In genomic region chr10:118522791-118523498, GRCh38 we compare ENCODE assay signal across 12 cellular contexts.
A peak's percentile ranks its signal among the peaks of the same experiment; 100 is the strongest.
DNase-seq lines count a peak whose midpoint lies in the region; ATAC-seq and TF ChIP-seq lines count a peak whose summit lies in the region.
"Had no signal": no experiment of that assay in that cellular context is flagged by ENCODE, and none has a peak within 500 bp of the region (broad histone marks: within the 10 kb centered on the region; RNA-seq: fewer than 3 reads in every experiment).

No MANE protein-coding gene starts in this region.

- no peaks in the 10 kb centered on the region for H3K36me3 ChIP-seq in trophoblast cell (ENCODE audit: control insufficient read depth in 1 of 2, insufficient read depth in 2 of 2, low read length in 2 of 2)

- no peaks in the 10 kb centered on the region for H3K9me3 ChIP-seq in trophoblast cell (ENCODE audit: insufficient read depth, low read depth, low read length)
- H3K9me3 ChIP-seq: SK-N-SH had no signal

- no peak overlapping the region for H3K4me2 ChIP-seq in trophoblast cell (ENCODE audit: low read length)
- H3K4me2 ChIP-seq: SK-N-SH had no signal

- no peak overlapping the region for H3K4ac ChIP-seq in trophoblast cell (ENCODE audit: low read depth, low read length)

- no peak overlapping the region for H4K91ac ChIP-seq in trophoblast cell (ENCODE audit: low read depth, low read length)

- no peak for TF ChIP-seq CTCF in MCF 10A (IDR thresholded peaks at IDR 0.05; ENCODE audit: unreplicated experiment)

- H2BK120ac ChIP-seq in trophoblast cell (ENCODE audit: insufficient read depth, low read length, poor library complexity) = no peak overlapping the region

- no peak overlapping the region for H2BK12ac ChIP-seq in trophoblast cell (ENCODE audit: low read length)

- peaks cover 0 to 4% of the 10 kb centered on the region in 2 experiments for H3K4me1 ChIP-seq in trophoblast cell (ENCODE audit: control insufficient read depth in 1 of 2, insufficient read depth in 2 of 2, low read length in 2 of 2)

- H3K18ac ChIP-seq in trophoblast cell (ENCODE audit: low read length) = no peak overlapping the region

- no TSS peak for BruUV-seq in MCF 10A (replicated peaks; lab: Mats Ljungman, UMichigan)

- no peaks in the 10 kb centered on the region for H3K36me3 Mint-ChIP-seq in activated CD4-positive, alpha-beta T cell treated with anti-CD3 and anti-CD28 coated beads for 36 hours (ENCODE audit: low read depth)
- H3K36me3 Mint-ChIP-seq in activated CD4-positive, alpha-beta T cell treated with anti-CD3 and anti-CD28 coated beads, Interleukin-2, amount 10 ng/mL, durations not matched to agents 7 days and 5 days (ENCODE audit: low read depth) = no peaks in the 10 kb centered on the region
- H3K36me3 Mint-ChIP-seq in MCF 10A (ENCODE audit: insufficient read depth, unreplicated experiment) = no peaks in the 10 kb centered on the region
- H3K36me3 Mint-ChIP-seq: memory B cell had no signal

- no peak overlapping the region for H3K9ac ChIP-seq in trophoblast cell (ENCODE audit: low read length)
- H3K9ac ChIP-seq: SK-N-SH had no signal

- no peaks in the 10 kb centered on the region for H3K79me1 ChIP-seq in trophoblast cell (ENCODE audit: low read length)

- H2AK5ac ChIP-seq in trophoblast cell (ENCODE audit: low read length) = no peak overlapping the region

- intact Hi-C loops in activated CD4-positive, alpha-beta T cell treated with anti-CD3 and anti-CD28 coated beads for 36 hours (cut with DNase I, micrococcal nuclease) = no loop called here
- intact Hi-C loops in MCF 10A (cut with micrococcal nuclease) (loop anchor here (2.0 kb wide), 1 partner anchor 22 kb away; no protein-coding TSS in a partner anchor), left cardiac atrium (cut with DNase I) (no loop called here)

- H4K12ac ChIP-seq in trophoblast cell (ENCODE audit: low read depth, low read length) = no peak overlapping the region

- POLR2A ChIA-PET in activated CD4-positive, alpha-beta T cell treated with anti-CD3 and anti-CD28 coated beads for 36 hours (lab: Charles Lee) = no interaction called here
- POLR2A ChIA-PET in activated CD4-positive, alpha-beta T cell treated with anti-CD3 and anti-CD28 coated beads, Interleukin-2, amount 10 ng/mL, durations not matched to agents 7 days and 5 days (lab: Charles Lee) = no interaction called here
- POLR2A ChIA-PET in MCF 10A (lab: Yijun Ruan, JAX) = interaction anchor here (0.6 to 4.2 kb wide), 11 partner anchors 9 to 999 kb away, joined by 3 to 110 read pairs (median 5); no protein-coding TSS in a partner anchor

- no peak overlapping the region for H2BK5ac ChIP-seq in trophoblast cell (ENCODE audit: low read depth, low read length, poor library complexity)

- CTCF ChIA-PET in activated CD4-positive, alpha-beta T cell treated with anti-CD3 and anti-CD28 coated beads for 36 hours (lab: Charles Lee) = no interaction called here
- CTCF ChIA-PET in activated CD4-positive, alpha-beta T cell treated with anti-CD3 and anti-CD28 coated beads, Interleukin-2, amount 10 ng/mL, durations not matched to agents 7 days and 5 days (lab: Charles Lee) = interaction anchor here (0.5 to 0.6 kb wide), 2 partner anchors 104 to 1442 kb away, joined by 3 read pairs; no protein-coding TSS in a partner anchor
- CTCF ChIA-PET in MCF 10A (lab: Yijun Ruan, JAX) = interaction anchor here (0.9 to 1.6 kb wide), 5 partner anchors 14 to 64 kb away, joined by 3 to 7 read pairs (median 3); no protein-coding TSS in a partner anchor

- H3K9me3 Mint-ChIP-seq in activated CD4-positive, alpha-beta T cell treated with anti-CD3 and anti-CD28 coated beads for 36 hours (ENCODE audit: low read depth) = peaks cover 2% of the 10 kb centered on the region
- H3K9me3 Mint-ChIP-seq in activated CD4-positive, alpha-beta T cell treated with anti-CD3 and anti-CD28 coated beads, Interleukin-2, amount 10 ng/mL, durations not matched to agents 7 days and 5 days = peaks cover 4% of the 10 kb centered on the region
- H3K9me3 Mint-ChIP-seq in MCF 10A (ENCODE audit: unreplicated experiment) = peaks cover 14% of the 10 kb centered on the region

- no peaks in the 10 kb centered on the region for H3K79me2 ChIP-seq in trophoblast cell (ENCODE audit: control insufficient read depth, insufficient read depth, low read length, poor library complexity)

- peak; percentile 30 for ATAC-seq in activated CD4-positive, alpha-beta T cell treated with anti-CD3 and anti-CD28 coated beads for 36 hours
- ATAC-seq in left cardiac atrium (no peak), GM19328 (IDR thresholded peaks at IDR 0.05; ENCODE audit: unreplicated experiment) (no peak)

- H3K4me1 Mint-ChIP-seq in activated CD4-positive, alpha-beta T cell treated with anti-CD3 and anti-CD28 coated beads for 36 hours = no peaks in the 10 kb centered on the region
- peaks cover 30% of the 10 kb centered on the region for H3K4me1 Mint-ChIP-seq in activated CD4-positive, alpha-beta T cell treated with anti-CD3 and anti-CD28 coated beads, Interleukin-2, amount 10 ng/mL, durations not matched to agents 7 days and 5 days
- H3K4me1 Mint-ChIP-seq in MCF 10A (ENCODE audit: insufficient read depth, unreplicated experiment) = peaks cover 27% of the 10 kb centered on the region
- H3K4me1 Mint-ChIP-seq: memory B cell had no signal

- no peak overlapping the region for H3K4me3 Mint-ChIP-seq in activated CD4-positive, alpha-beta T cell treated with anti-CD3 and anti-CD28 coated beads for 36 hours
- no peak overlapping the region for H3K4me3 Mint-ChIP-seq in activated CD4-positive, alpha-beta T cell treated with anti-CD3 and anti-CD28 coated beads, Interleukin-2, amount 10 ng/mL, durations not matched to agents 7 days and 5 days
- H3K4me3 Mint-ChIP-seq in MCF 10A (ENCODE audit: unreplicated experiment) = no peak overlapping the region
- H3K4me3 Mint-ChIP-seq: memory B cell had no signal

- H3K14ac ChIP-seq in trophoblast cell (ENCODE audit: low read length) = no peak overlapping the region

- WGBS in trophoblast cell (ENCODE audit: extremely low coverage, insufficient coverage, insufficient read length) = no CpG with 5 or more reads among the region's 2 CpGs

- H2AFZ ChIP-seq in trophoblast cell (ENCODE audit: insufficient read depth, low read length, poor library complexity) = no peak overlapping the region

- DNase-seq in activated CD4-positive, alpha-beta T cell treated with anti-CD3 and anti-CD28 coated beads for 36 hours = no peak
- DNase-seq in activated CD4-positive, alpha-beta T cell treated with anti-CD3 and anti-CD28 coated beads, Interleukin-2, amount 10 ng/mL, durations not matched to agents 7 days and 5 days = no peak
- DNase-seq in NCI-H2196 (lab: John Stamatoyannopoulos, UW; ENCODE audit: unreplicated experiment) (peak; percentile 44), MCF 10A (ENCODE audit: unreplicated experiment) (peak; percentile 88), trophoblast cell (peak; percentile 10 to 35), left cardiac atrium (no peak), germinal center (ENCODE audit: low spot score) (no peak)
- DNase-seq: activated CD8-positive, alpha-beta memory T cell treated with anti-CD3 and anti-CD28 coated beads, Interleukin-2, amount 50 U/mL, for 48 hours; caudate nucleus; SK-N-SH had no signal

- H3K27me3 ChIP-seq in trophoblast cell (ENCODE audit: insufficient read depth, low read length) = no peaks in the 10 kb centered on the region

- no peak overlapping the region for H3K27ac ChIP-seq in trophoblast cell (ENCODE audit: low read depth, low read length)

- no peak overlapping the region for H4K8ac ChIP-seq in trophoblast cell (ENCODE audit: low read depth, low read length)

- H3K27me3 Mint-ChIP-seq in activated CD4-positive, alpha-beta T cell treated with anti-CD3 and anti-CD28 coated beads for 36 hours = peaks cover 16% of the 10 kb centered on the region
- peaks cover 25% of the 10 kb centered on the region for H3K27me3 Mint-ChIP-seq in activated CD4-positive, alpha-beta T cell treated with anti-CD3 and anti-CD28 coated beads, Interleukin-2, amount 10 ng/mL, durations not matched to agents 7 days and 5 days
- no peaks in the 10 kb centered on the region for H3K27me3 Mint-ChIP-seq in MCF 10A (ENCODE audit: insufficient read depth, unreplicated experiment)

- no peak overlapping the region for H3K4me3 ChIP-seq in trophoblast cell (ENCODE audit: low read depth, low read length)

- no peak overlapping the region for H3K23ac ChIP-seq in trophoblast cell (ENCODE audit: low read length)

- H3K27ac Mint-ChIP-seq in activated CD4-positive, alpha-beta T cell treated with anti-CD3 and anti-CD28 coated beads for 36 hours = no peak overlapping the region
- no peak overlapping the region for H3K27ac Mint-ChIP-seq in activated CD4-positive, alpha-beta T cell treated with anti-CD3 and anti-CD28 coated beads, Interleukin-2, amount 10 ng/mL, durations not matched to agents 7 days and 5 days
- H3K27ac Mint-ChIP-seq in MCF 10A (ENCODE audit: low read depth, unreplicated experiment) = peak overlapping the region; percentile 43
- H3K27ac Mint-ChIP-seq: memory B cell had no signal

Comparison
In these comparisons a context has a peak if more than half of its experiments do, and no peak if none do; other contexts are left out.
1. DNase-seq: peak in NCI-H2196 (single experiment), MCF 10A (single experiment) and trophoblast cell (2 of 2); none in activated CD4-positive, alpha-beta T cell treated with anti-CD3 and anti-CD28 coated beads for 36 hours (single experiment), activated CD4-positive, alpha-beta T cell treated with anti-CD3 and anti-CD28 coated beads, Interleukin-2, amount 10 ng/mL, durations not matched to agents 7 days and 5 days (single experiment), left cardiac atrium (single experiment) and germinal center (single experiment).